1 cellular context compared by ENCODE assay signal in the genomic region with DNA sequence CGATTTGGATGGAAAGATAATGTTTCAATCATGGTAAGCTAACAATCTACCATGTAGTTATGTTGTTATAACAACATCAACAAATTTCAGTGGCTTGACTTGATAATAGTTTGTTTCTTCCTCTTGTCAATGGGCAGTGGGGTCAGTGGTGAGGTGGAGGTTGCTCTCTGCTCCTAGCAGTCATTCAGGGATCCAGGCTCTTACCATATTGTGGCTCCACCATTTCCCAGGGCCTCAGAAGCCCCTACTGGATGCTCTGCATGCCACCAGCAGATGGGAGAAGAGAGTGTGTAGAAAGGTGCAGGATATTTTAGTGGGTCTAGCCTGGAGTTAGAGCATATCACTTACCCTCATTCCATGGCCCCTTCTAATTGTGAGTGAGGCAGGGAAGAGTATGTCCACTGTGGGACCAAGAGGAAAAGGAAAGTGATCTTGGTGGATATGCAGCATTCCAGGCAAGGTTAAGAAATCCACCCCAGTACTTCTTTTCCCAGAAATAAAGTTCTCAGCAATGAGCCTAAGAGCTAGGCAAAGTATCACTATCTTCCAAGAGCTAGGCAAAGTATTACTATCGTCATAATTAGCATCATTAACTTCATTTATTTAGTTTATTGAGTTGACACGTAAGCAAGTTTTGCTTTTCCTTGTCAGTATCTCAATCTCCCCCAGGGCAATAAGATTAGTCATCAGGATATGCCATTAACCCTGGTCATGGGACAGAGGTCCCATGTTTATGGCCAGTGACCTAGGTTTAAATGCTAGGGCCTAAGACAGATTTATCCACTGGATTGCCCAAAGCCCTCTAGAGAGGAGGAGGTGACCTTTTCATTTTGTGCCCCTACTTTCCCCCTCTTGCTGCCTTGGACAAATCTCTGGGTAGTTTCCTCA.
TF ChIP-seq lines count a peak whose summit lies in the region.

No MANE protein-coding gene starts in this region.

TF ChIP-seq in endothelial cell of umbilical vein, 7 proteins besides CTCF, POLR2A, EP300 and RAD21:
- TF ChIP-seq FOS (IDR thresholded peaks at IDR 0.05; ENCODE audit: borderline replicate concordance, insufficient read depth, low read length): peak; percentile 7
- TF ChIP-seq, protein P1, sequence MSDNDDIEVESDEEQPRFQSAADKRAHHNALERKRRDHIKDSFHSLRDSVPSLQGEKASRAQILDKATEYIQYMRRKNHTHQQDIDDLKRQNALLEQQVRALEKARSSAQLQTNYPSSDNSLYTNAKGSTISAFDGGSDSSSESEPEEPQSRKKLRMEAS (IDR thresholded peaks at IDR 0.05; ENCODE audit: insufficient read depth, insufficient read length): no peak
- no peak for TF ChIP-seq MYC (IDR thresholded peaks at IDR 0.05; ENCODE audit: low read depth, low read length)
- no peak for TF ChIP-seq GATA2 (IDR thresholded peaks at IDR 0.05; ENCODE audit: insufficient read depth, insufficient read length, low read depth, low read length)
- no peak for TF ChIP-seq POLR2AphosphoS5 (IDR thresholded peaks at IDR 0.05; ENCODE audit: insufficient read depth, low read depth, low read length)
- no peak for TF ChIP-seq EZH2 (IDR thresholded peaks at IDR 0.05; ENCODE audit: borderline replicate concordance, low read depth, low read length, severe bottlenecking)
TF ChIP-seq in endothelial cell of umbilical vein: peak in this region for 1.
